13 cellular contexts compared by ENCODE assay signal in genomic region chr15:64191971-64192830, GRCh38. TPM values are rescaled to one million over a fixed set of nuclear protein-coding genes. Genes with fewer than 3 reads are reported as not detected.
DNase-seq lines count a peak whose midpoint lies in the region; ATAC-seq and TF ChIP-seq lines count a peak whose summit lies in the region.
"Had no signal": no experiment of that assay in that cellular context is flagged by ENCODE, and none has a peak within 500 bp of the region (broad histone marks: within the 10 kb centered on the region; RNA-seq: fewer than 3 reads in every experiment).

No MANE protein-coding gene starts in this region.

- H3K9me3 Mint-ChIP-seq in GM23338 (no peaks in the 10 kb centered on the region), WTC11 (no peaks in the 10 kb centered on the region)
- H3K9me3 Mint-ChIP-seq: CD8-positive, alpha-beta T cell had no signal

- H3K4me1 Mint-ChIP-seq in GM23338, result peaks cover 5% of the 10 kb centered on the region; the same call in 1 of the 3 replicates
- H3K4me1 Mint-ChIP-seq in WTC11, result no peaks in the 10 kb centered on the region

- H3K27ac Mint-ChIP-seq in GM23338, result peak overlapping the region; percentile 67
- 0 out of 2 replicates have a peak overlapping the region, but pooled peaks have one; percentile 30 for H3K27ac Mint-ChIP-seq in WTC11
- H3K27ac Mint-ChIP-seq: CD8-positive, alpha-beta T cell had no signal

- H3K4me3 Mint-ChIP-seq in GM23338, result no peak overlapping the region
- H3K4me3 Mint-ChIP-seq in WTC11, result no peak overlapping the region
- H3K4me3 Mint-ChIP-seq: CD8-positive, alpha-beta T cell had no signal

- H2AFZ ChIP-seq in GM23338 (no peak overlapping the region), neuronal stem cell (ENCODE audit: low read length) (no peak overlapping the region)

- ATAC-seq in GM23338 (no peak), WTC11 (no peak)
- ATAC-seq: CD8-positive, alpha-beta T cell; PC-3 had no signal

- no CpG with 5 or more reads among the region's 5 CpGs for WGBS in neuronal stem cell (ENCODE audit: extremely low coverage in 2 of 2, insufficient read length in 2 of 2, insufficient replicate concordance in 1 of 2), 2 donors

- no peak overlapping the region for H4K91ac ChIP-seq in neuronal stem cell (ENCODE audit: low read depth, low read length, poor library complexity)

- H2AK5ac ChIP-seq in neuronal stem cell (ENCODE audit: low read depth, low read length), result no peak overlapping the region

- no peak overlapping the region for H3K14ac ChIP-seq in neuronal stem cell (ENCODE audit: low read length)

- H4K20me1 ChIP-seq in GM23338 (replicated peaks; ENCODE audit: insufficient read depth), result no peaks in the 10 kb centered on the region

- H3K27me3 Mint-ChIP-seq in GM23338 (ENCODE audit: insufficient read depth, low read depth, poor library complexity) (no peaks in the 10 kb centered on the region), WTC11 (ENCODE audit: low read depth) (no peaks in the 10 kb centered on the region)

- no peak overlapping the region for H3K9ac ChIP-seq in neuronal stem cell (ENCODE audit: low read depth, low read length, poor library complexity)

- H3K36me3 ChIP-seq in GM23338 (ENCODE audit: insufficient read depth) (no peaks in the 10 kb centered on the region), neuronal stem cell (replicated peaks in 1 of 2; ENCODE audit: control insufficient read depth in 2 of 2, insufficient read depth in 2 of 2, low read length in 2 of 2) (peaks cover 5 to 41% of the 10 kb centered on the region in 2 donors)

- DNase-seq in GM23338 (ENCODE audit: low spot score) (no peak), NCI-H1436 (lab: John Stamatoyannopoulos, UW) (peak; percentile 3), WTC11 (ENCODE audit: low spot score) (no peak), neuronal stem cell (ENCODE audit: low spot score) (peak; percentile 21), activated gamma-delta T cell treated with Interleukin-2 at 50 U/mL for 16 hours (no peak), mucosa of gallbladder (ENCODE audit: low spot score) (no peak)
- no peak for DNase-seq in activated CD8-positive, alpha-beta memory T cell treated with anti-CD3 and anti-CD28 coated beads, Interleukin-2, amount 50 U/mL, for 4 hours
- DNase-seq: CD8-positive, alpha-beta T cell; GF-D8; NCI-H2107; NCI-H446; NK-92 treated with Interleukin-12 subunit alpha and Interleukin-12 subunit beta, amount 100 ng/mL, for 24 hours; PC-3 had no signal

- H3K9me3 ChIP-seq in neuronal stem cell (replicated peaks in 1 of 2; ENCODE audit: control insufficient read depth in 2 of 2, insufficient read depth in 1 of 2, low read depth in 1 of 2, low read length in 2 of 2), result no peaks in the 10 kb centered on the region

- no peak overlapping the region for H2BK15ac ChIP-seq in neuronal stem cell (ENCODE audit: low read length)

- CTCF ChIA-PET in WTC11 (lab: Charles Lee), result interaction anchor here (0.7 to 2.8 kb wide), 2 partner anchors 29 to 39 kb away, joined by 3 to 12 read pairs; partner anchors contain the start of gene PPIB

- H3K27me3 ChIP-seq in GM23338 (ENCODE audit: insufficient read depth) (no peaks in the 10 kb centered on the region), neuronal stem cell (ENCODE audit: control insufficient read depth in 3 of 3, insufficient read depth in 3 of 3, low read depth in 1 of 3, low read length in 3 of 3) (no peaks in the 10 kb centered on the region)

- H3K79me2 ChIP-seq in GM23338 (replicated peaks; ENCODE audit: insufficient read depth), result no peaks in the 10 kb centered on the region

- TF ChIP-seq CTCF in GM23338 (conservative IDR thresholded peaks at IDR 0.05; ENCODE audit: low read depth in 2 of 2), result no peak
- no peak for TF ChIP-seq CTCF in WTC11 (IDR thresholded peaks at IDR 0.05)

- H3K4me3 ChIP-seq in GM23338 (no peak overlapping the region), neuronal stem cell (ENCODE audit: low read length in 2 of 2) (no peak overlapping the region)

- H3K4me1 ChIP-seq in GM23338 (ENCODE audit: insufficient read depth), result no peaks in the 10 kb centered on the region
- H3K4me1 ChIP-seq in neuronal stem cell (ENCODE audit: control insufficient read depth in 2 of 2, insufficient read depth in 1 of 2, low read depth in 1 of 2, low read length in 2 of 2), result peaks cover 0 to 8% of the 10 kb centered on the region in 2 donors

- POLR2A ChIA-PET in WTC11 (lab: Charles Lee), result no interaction called here

- H3K23ac ChIP-seq in neuronal stem cell (ENCODE audit: low read depth, low read length, poor library complexity), result no peak overlapping the region

- H2BK5ac ChIP-seq in neuronal stem cell (ENCODE audit: low read length), result no peak overlapping the region

- no peaks in the 10 kb centered on the region for H3K9me2 ChIP-seq in GM23338 (ENCODE audit: insufficient read depth)

- H2BK120ac ChIP-seq in neuronal stem cell (ENCODE audit: low read depth, low read length), result no peak overlapping the region

- H3K27ac ChIP-seq in GM23338 (ENCODE audit: low read depth) (peak overlapping the region; percentile 16; the same call in 1 of the 2 replicates), neuronal stem cell (replicated peaks; ENCODE audit: low read length) (peak overlapping the region; percentile 70)

- 0 out of 2 replicates have a peak, but pooled peaks cover 4% of the 10 kb centered on the region for H3F3A ChIP-seq in GM23338 (replicated peaks; ENCODE audit: low read depth)

- peaks cover 2% of the 10 kb centered on the region for H3K79me1 ChIP-seq in neuronal stem cell (ENCODE audit: low read depth, low read length)

- H2BK12ac ChIP-seq in neuronal stem cell (ENCODE audit: low read length), result no peak overlapping the region

- H3K36me3 Mint-ChIP-seq in GM23338 (ENCODE audit: low read depth) (peaks cover 5% of the 10 kb centered on the region; the same call in 1 of the 3 replicates), WTC11 (no peaks in the 10 kb centered on the region)

- no peak overlapping the region for H4K8ac ChIP-seq in neuronal stem cell (ENCODE audit: low read depth, low read length)

- no peak overlapping the region for H3K4ac ChIP-seq in neuronal stem cell (ENCODE audit: low read length)

- H3K4me2 ChIP-seq in GM23338, result no peak overlapping the region
- no peak overlapping the region for H3K4me2 ChIP-seq in neuronal stem cell (ENCODE audit: insufficient read depth, low read length, poor library complexity, severe bottlenecking)

- no peak overlapping the region for H3K18ac ChIP-seq in neuronal stem cell (ENCODE audit: low read length)

TF ChIP-seq in GM23338, 12 proteins besides CTCF, POLR2A, EP300 and RAD21 (continues in another document):
- TF ChIP-seq EZH2phosphoT487 (IDR thresholded peaks at IDR 0.05; ENCODE audit: unreplicated experiment) (no peak), EZH2 (IDR thresholded peaks at IDR 0.05; ENCODE audit: low read depth, unreplicated experiment) (no peak), ETS1 (IDR thresholded peaks at IDR 0.05) (no peak), JUNB (IDR thresholded peaks at IDR 0.05; ENCODE audit: unreplicated experiment) (no peak), NANOG (IDR thresholded peaks at IDR 0.05; ENCODE audit: borderline replicate concordance) (no peak), ZNF331 (CRISPR knock-in tag; IDR thresholded peaks at IDR 0.05; ENCODE audit: low read depth) (no peak), STAT1 (IDR thresholded peaks at IDR 0.05; ENCODE audit: unreplicated experiment) (no peak), POLR2AphosphoS5 (IDR thresholded peaks at IDR 0.05; ENCODE audit: low read depth) (no peak)

TF ChIP-seq in WTC11, 78 proteins besides CTCF, POLR2A, EP300 and RAD21 (continues in another document):
- TF ChIP-seq, protein P1, sequence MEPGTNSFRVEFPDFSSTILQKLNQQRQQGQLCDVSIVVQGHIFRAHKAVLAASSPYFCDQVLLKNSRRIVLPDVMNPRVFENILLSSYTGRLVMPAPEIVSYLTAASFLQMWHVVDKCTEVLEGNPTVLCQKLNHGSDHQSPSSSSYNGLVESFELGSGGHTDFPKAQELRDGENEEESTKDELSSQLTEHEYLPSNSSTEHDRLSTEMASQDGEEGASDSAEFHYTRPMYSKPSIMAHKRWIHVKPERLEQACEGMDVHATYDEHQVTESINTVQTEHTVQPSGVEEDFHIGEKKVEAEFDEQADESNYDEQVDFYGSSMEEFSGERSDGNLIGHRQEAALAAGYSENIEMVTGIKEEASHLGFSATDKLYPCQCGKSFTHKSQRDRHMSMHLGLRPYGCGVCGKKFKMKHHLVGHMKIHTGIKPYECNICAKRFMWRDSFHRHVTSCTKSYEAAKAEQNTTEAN (CRISPR knock-in tag; IDR thresholded peaks at IDR 0.05), result no peak
- TF ChIP-seq NR3C1 (CRISPR knock-in tag; conservative IDR thresholded peaks at IDR 0.05; ENCODE audit: low read depth) (no peak), HMGXB4 (CRISPR knock-in tag; IDR thresholded peaks at IDR 0.05) (no peak)
- TF ChIP-seq, protein P2, sequence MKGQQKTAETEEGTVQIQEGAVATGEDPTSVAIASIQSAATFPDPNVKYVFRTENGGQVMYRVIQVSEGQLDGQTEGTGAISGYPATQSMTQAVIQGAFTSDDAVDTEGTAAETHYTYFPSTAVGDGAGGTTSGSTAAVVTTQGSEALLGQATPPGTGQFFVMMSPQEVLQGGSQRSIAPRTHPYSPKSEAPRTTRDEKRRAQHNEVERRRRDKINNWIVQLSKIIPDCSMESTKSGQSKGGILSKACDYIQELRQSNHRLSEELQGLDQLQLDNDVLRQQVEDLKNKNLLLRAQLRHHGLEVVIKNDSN (CRISPR knock-in tag; IDR thresholded peaks at IDR 0.05), result no peak

RNA-seq across cellular contexts. Expression of gene PPIB, which starts 29.4 kb away (rescaled TPM):
- 372 and 398 TPM in 2 replicates for total RNA-seq in GM23338 (2014; rRNA removed; shearing (Covaris generic))
- polyA plus RNA-seq in GM23338 (2016; fragmentation: Nextera tagmentation; extraction: Ambion mirVana), result 870 and 887 TPM in 2 replicates
- 469 to 495 TPM (median 485 TPM) in 3 replicates for total RNA-seq in WTC11 (2021)
- polyA plus RNA-seq in neuronal stem cell (2013, experiment 1 of 2), result 171 TPM
- 170 TPM for polyA plus RNA-seq in neuronal stem cell (2013, experiment 2 of 2)
- total RNA-seq in mucosa of gallbladder, result 481 TPM

RNA-seq across cellular contexts. Expression of gene SNX22, which starts 40.7 kb away (rescaled TPM):
- 1.9 and 5.7 TPM in 2 replicates for total RNA-seq in GM23338 (2014; rRNA removed; shearing (Covaris generic))
- polyA plus RNA-seq in GM23338 (2016; fragmentation: Nextera tagmentation; extraction: Ambion mirVana), result 3.7 TPM in 2 replicates
- total RNA-seq in WTC11 (2021), result 5.9 to 6.1 TPM (median 5.9 TPM) in 3 replicates
- 3.1 TPM for polyA plus RNA-seq in neuronal stem cell (2013, experiment 1 of 2)
- polyA plus RNA-seq in neuronal stem cell (2013, experiment 2 of 2), result 3.0 TPM
- total RNA-seq in mucosa of gallbladder, result 1.0 TPM

Comparison
In these comparisons a context has a peak if more than half of its experiments do, and no peak if none do; other contexts are left out.
1. DNase-seq: peak in NCI-H1436 (single experiment) and neuronal stem cell (single experiment); none in GM23338 (single experiment), WTC11 (single experiment), activated gamma-delta T cell treated with Interleukin-2 at 50 U/mL for 16 hours (single experiment), activated CD8-positive, alpha-beta memory T cell treated with anti-CD3 and anti-CD28 coated beads, Interleukin-2, amount 50 U/mL, for 4 hours (single experiment) and mucosa of gallbladder (single experiment).